In the genomic region with DNA sequence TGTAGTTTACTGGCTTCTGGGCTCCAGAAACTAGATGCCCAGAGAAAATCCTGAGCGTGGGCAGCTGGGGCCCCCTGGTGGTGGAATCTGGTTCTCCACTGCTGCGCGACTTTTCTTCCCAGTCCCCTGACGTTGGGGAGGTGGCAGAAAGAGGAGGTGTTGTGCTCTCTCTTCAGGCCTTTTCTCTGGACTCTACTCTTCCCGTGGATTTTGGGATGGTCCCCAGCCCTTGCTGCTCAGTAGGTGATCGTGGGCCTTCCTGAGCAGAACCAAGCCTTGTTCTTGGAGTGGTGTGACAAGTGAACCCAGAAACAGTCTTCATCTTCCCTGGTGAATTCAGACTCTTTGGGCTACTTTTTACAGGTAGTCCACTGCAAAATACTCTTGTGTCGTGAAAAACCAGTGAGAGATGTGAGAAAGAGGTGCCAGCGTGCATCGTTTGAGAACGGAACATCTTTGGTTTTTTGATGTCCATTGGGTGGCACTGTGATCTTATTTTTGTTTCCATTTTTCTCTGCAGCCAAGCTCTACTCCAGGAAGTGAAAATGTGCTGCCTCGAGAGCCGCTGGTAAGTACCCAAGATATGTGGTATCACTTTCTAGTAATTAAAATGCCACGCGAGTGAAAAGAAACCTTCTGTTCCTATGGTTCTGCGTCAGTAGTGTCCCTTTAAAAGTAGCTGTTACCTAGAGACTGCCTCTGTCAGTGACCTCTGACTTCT, we compare ENCODE assay signal across 8 cellular contexts. TPM values are rescaled to one million over a fixed set of nuclear protein-coding genes. Genes with fewer than 3 reads are reported as not detected.
DNase-seq lines count a peak whose midpoint lies in the region; TF ChIP-seq lines count a peak whose summit lies in the region.

No MANE protein-coding gene starts in this region.

- H3K4me1 ChIP-seq in SJSA1 (replicated peaks), result peaks cover 5% of the 10 kb centered on the region
- H3K4me1 ChIP-seq in parathyroid adenoma, result peaks cover 5% of the 10 kb centered on the region
- peaks cover 0 to 16% (median 6%) of the 10 kb centered on the region in 4 donors for H3K4me1 ChIP-seq in tibial artery

- peaks cover 38% of the 10 kb centered on the region for H3K4me1 Mint-ChIP-seq in activated naive CD4-positive, alpha-beta T cell treated with anti-CD3 and anti-CD28 coated beads for 36 hours (ENCODE audit: low read depth)
- peaks cover 34% of the 10 kb centered on the region for H3K4me1 Mint-ChIP-seq in glutamatergic neuron (ENCODE audit: low read depth, unreplicated experiment)

- H3K27me3 ChIP-seq in SJSA1 (replicated peaks), result no peaks in the 10 kb centered on the region
- H3K27me3 ChIP-seq in parathyroid adenoma (ENCODE audit: control insufficient read depth, insufficient read depth, low read length), result no peaks in the 10 kb centered on the region
- no peaks in the 10 kb centered on the region for H3K27me3 ChIP-seq in tibial artery

- no peaks in the 10 kb centered on the region for H3K9me3 Mint-ChIP-seq in activated naive CD4-positive, alpha-beta T cell treated with anti-CD3 and anti-CD28 coated beads for 36 hours
- H3K9me3 Mint-ChIP-seq in glutamatergic neuron (ENCODE audit: unreplicated experiment), result peaks cover 2% of the 10 kb centered on the region

- peaks cover 10% of the 10 kb centered on the region for H3K79me2 ChIP-seq in parathyroid adenoma

- H3K4me3 Mint-ChIP-seq in activated naive CD4-positive, alpha-beta T cell treated with anti-CD3 and anti-CD28 coated beads for 36 hours, result peak overlapping the region; percentile 67
- H3K4me3 Mint-ChIP-seq in glutamatergic neuron (ENCODE audit: unreplicated experiment), result peak overlapping the region; percentile 75

- in situ Hi-C loops in G401 (cut with HindIII; ENCODE audit: low sequenced_read_pairs), result no loop called here

- no peak overlapping the region for H3K9ac ChIP-seq in parathyroid adenoma

- H3K36me3 ChIP-seq in SJSA1 (peaks cover 21% of the 10 kb centered on the region), parathyroid adenoma (ENCODE audit: control insufficient read depth, insufficient read depth, low read length) (no peaks in the 10 kb centered on the region), tibial artery (peaks cover 0 to 18% (median 0%) of the 10 kb centered on the region in 3 donors)

- H3K4me2 ChIP-seq in parathyroid adenoma (ENCODE audit: low read length), result peak overlapping the region; percentile 43

- intact Hi-C loops in activated naive CD4-positive, alpha-beta T cell treated with anti-CD3 and anti-CD28 coated beads for 36 hours (cut with micrococcal nuclease), result loop anchor here (1.0 to 5.0 kb wide), 8 partner anchors 16 to 447 kb away; a partner anchor contains a TSS
- intact Hi-C loops in tibial artery (cut with DNase I; ENCODE audit: low total_unique reads), result loop anchor here (5.0 kb wide), 1 partner anchor 63 kb away; a partner anchor contains a TSS

- H3K27me3 Mint-ChIP-seq in activated naive CD4-positive, alpha-beta T cell treated with anti-CD3 and anti-CD28 coated beads for 36 hours (ENCODE audit: low read depth), result no peaks in the 10 kb centered on the region
- peaks cover 3% of the 10 kb centered on the region for H3K27me3 Mint-ChIP-seq in glutamatergic neuron (ENCODE audit: unreplicated experiment)

- CTCF ChIA-PET in activated naive CD4-positive, alpha-beta T cell treated with anti-CD3 and anti-CD28 coated beads for 36 hours (lab: Charles Lee), result interaction anchor here (0.6 to 5.6 kb wide), 23 partner anchors 9 to 535 kb away, joined by 3 to 85 read pairs (median 5); a partner anchor contains a TSS

- H3K9me3 ChIP-seq in SJSA1 (replicated peaks) (no peaks in the 10 kb centered on the region), parathyroid adenoma (ENCODE audit: control insufficient read depth, low read length) (no peaks in the 10 kb centered on the region), tibial artery (no peaks in the 10 kb centered on the region)

- H3K27ac ChIP-seq in SJSA1, result no peak overlapping the region
- H3K27ac ChIP-seq in parathyroid adenoma, result no peak overlapping the region
- no peak overlapping the region for H3K27ac ChIP-seq in tibial artery

- peak overlapping the region; percentile 87 for H3K27ac Mint-ChIP-seq in activated naive CD4-positive, alpha-beta T cell treated with anti-CD3 and anti-CD28 coated beads for 36 hours
- peak overlapping the region; percentile 65 for H3K27ac Mint-ChIP-seq in glutamatergic neuron (ENCODE audit: unreplicated experiment)

- H3K36me3 Mint-ChIP-seq in activated naive CD4-positive, alpha-beta T cell treated with anti-CD3 and anti-CD28 coated beads for 36 hours (ENCODE audit: low read depth), result peaks cover 11% of the 10 kb centered on the region
- no peaks in the 10 kb centered on the region for H3K36me3 Mint-ChIP-seq in glutamatergic neuron (ENCODE audit: unreplicated experiment)

- H3K4me3 ChIP-seq in SJSA1, result no peak overlapping the region
- peak overlapping the region; percentile 18 for H3K4me3 ChIP-seq in parathyroid adenoma (ENCODE audit: low read depth, low read length)
- peak overlapping the region in 1 of 2 donors; percentile 27 for H3K4me3 ChIP-seq in tibial artery

- DNase-seq in G401 (ENCODE audit: low spot score), result peak; percentile 77
- DNase-seq in H4 (ENCODE audit: low spot score), result peak; percentile 54
- peak; percentile 66 for DNase-seq in M059J (ENCODE audit: low read depth)
- DNase-seq in SJSA1 (ENCODE audit: low read depth in 1 of 2, low spot score in 2 of 2), result peak; percentile 69
- DNase-seq in activated naive CD4-positive, alpha-beta T cell treated with anti-CD3 and anti-CD28 coated beads for 36 hours, result peak; percentile 90
- DNase-seq in glutamatergic neuron, result peak; percentile 90
- peak; percentile 40 to 75 for DNase-seq in tibial artery

- TF ChIP-seq CTCF in glutamatergic neuron (IDR thresholded peaks at IDR 0.05; ENCODE audit: partially characterized antibody, unreplicated experiment), result peak; percentile 99
- TF ChIP-seq CTCF in parathyroid adenoma (IDR thresholded peaks at IDR 0.05), result peak; percentile 72
- TF ChIP-seq CTCF in tibial artery (IDR thresholded peaks at IDR 0.05), result peak; percentile 86 to 89

- H2AFZ ChIP-seq in parathyroid adenoma, result no peak overlapping the region

RNA-seq across cellular contexts. Expression of a gene that starts 20.2 kb away (rescaled TPM):
- 33.4 and 34.7 TPM in 2 replicates for total RNA-seq in G401 (2014; rRNA removed; shearing (Covaris generic))
- total RNA-seq in H4 (2014; rRNA removed; shearing (Covaris generic)), result 9.3 and 14.0 TPM in 2 replicates
- 21.4 and 27.1 TPM in 2 replicates for total RNA-seq in M059J (2014; rRNA removed; shearing (Covaris generic))
- total RNA-seq in SJSA1 (2014; rRNA removed; shearing (Covaris generic)), result 13.8 and 14.0 TPM in 2 replicates
- 10 to 100 TPM; 15.8 to 17.2 TPM for total RNA-seq in activated naive CD4-positive, alpha-beta T cell treated with anti-CD3 and anti-CD28 coated beads for 36 hours
- total RNA-seq in glutamatergic neuron (ENCODE audit: unreplicated experiment), result 25.8 TPM

RNA-seq across cellular contexts. Expression of a gene that starts 22.6 kb away (rescaled TPM):
- 81.5 and 102 TPM in 2 replicates for total RNA-seq in G401 (2014; rRNA removed; shearing (Covaris generic))
- total RNA-seq in H4 (2014; rRNA removed; shearing (Covaris generic)), result 28.8 and 36.8 TPM in 2 replicates
- 24.7 and 36.6 TPM in 2 replicates for total RNA-seq in M059J (2014; rRNA removed; shearing (Covaris generic))
- 40.6 and 45.7 TPM in 2 replicates for total RNA-seq in SJSA1 (2014; rRNA removed; shearing (Covaris generic))
- total RNA-seq in activated naive CD4-positive, alpha-beta T cell treated with anti-CD3 and anti-CD28 coated beads for 36 hours, result 10 to 100 TPM; 34.2 to 36.1 TPM
- 38.0 TPM for total RNA-seq in glutamatergic neuron (ENCODE audit: unreplicated experiment)

RNA-seq across cellular contexts. Expression of a gene that starts 45.1 kb away (rescaled TPM):
- total RNA-seq in G401 (2014; rRNA removed; shearing (Covaris generic)), result not detected in 2 replicates
- 0.41 TPM in 1 of 2 replicates, not detected in the other for total RNA-seq in H4 (2014; rRNA removed; shearing (Covaris generic))
- not detected in 2 replicates for total RNA-seq in M059J (2014; rRNA removed; shearing (Covaris generic))
- total RNA-seq in SJSA1 (2014; rRNA removed; shearing (Covaris generic)), result 1.7 TPM in 1 of 2 replicates, not detected in the other
- total RNA-seq in activated naive CD4-positive, alpha-beta T cell treated with anti-CD3 and anti-CD28 coated beads for 36 hours, result under 1 TPM; 0.29 to 0.47 TPM
- 0.59 TPM for total RNA-seq in glutamatergic neuron (ENCODE audit: unreplicated experiment)
